ENCODE assay signal across 1 cellular context in genomic region chr5:2867373-2867933, GRCh38.
TF ChIP-seq lines count a peak whose summit lies in the region.

No MANE protein-coding gene starts in this region.

TF ChIP-seq in H1, 55 proteins besides CTCF, POLR2A, EP300 and RAD21:
- no peak for TF ChIP-seq BACH1 (IDR thresholded peaks at IDR 0.05; ENCODE audit: low read length)
- TF ChIP-seq SP4 (IDR thresholded peaks at IDR 0.05; ENCODE audit: low read length) = no peak
- no peak for TF ChIP-seq RNF2 (IDR thresholded peaks at IDR 0.05; ENCODE audit: borderline replicate concordance, low read depth, low read length, missing control alignments, poor library complexity, severe bottlenecking)
- TF ChIP-seq CBX5 (IDR thresholded peaks at IDR 0.05; ENCODE audit: low read depth, low read length) = no peak
- no peak for TF ChIP-seq USF2 (IDR thresholded peaks at IDR 0.05; ENCODE audit: low read length)
- TF ChIP-seq NANOG (IDR thresholded peaks at IDR 0.05; ENCODE audit: insufficient read depth, low read depth, low read length, poor library complexity, severe bottlenecking) = no peak
- no peak for TF ChIP-seq NRF1 (IDR thresholded peaks at IDR 0.05; ENCODE audit: low read depth, low read length)
- no peak for TF ChIP-seq BCL11A (IDR thresholded peaks at IDR 0.05; ENCODE audit: low read depth in 2 of 2, low read length in 2 of 2)
